ENCODE assay signal across 1 cellular context in the genomic region with DNA sequence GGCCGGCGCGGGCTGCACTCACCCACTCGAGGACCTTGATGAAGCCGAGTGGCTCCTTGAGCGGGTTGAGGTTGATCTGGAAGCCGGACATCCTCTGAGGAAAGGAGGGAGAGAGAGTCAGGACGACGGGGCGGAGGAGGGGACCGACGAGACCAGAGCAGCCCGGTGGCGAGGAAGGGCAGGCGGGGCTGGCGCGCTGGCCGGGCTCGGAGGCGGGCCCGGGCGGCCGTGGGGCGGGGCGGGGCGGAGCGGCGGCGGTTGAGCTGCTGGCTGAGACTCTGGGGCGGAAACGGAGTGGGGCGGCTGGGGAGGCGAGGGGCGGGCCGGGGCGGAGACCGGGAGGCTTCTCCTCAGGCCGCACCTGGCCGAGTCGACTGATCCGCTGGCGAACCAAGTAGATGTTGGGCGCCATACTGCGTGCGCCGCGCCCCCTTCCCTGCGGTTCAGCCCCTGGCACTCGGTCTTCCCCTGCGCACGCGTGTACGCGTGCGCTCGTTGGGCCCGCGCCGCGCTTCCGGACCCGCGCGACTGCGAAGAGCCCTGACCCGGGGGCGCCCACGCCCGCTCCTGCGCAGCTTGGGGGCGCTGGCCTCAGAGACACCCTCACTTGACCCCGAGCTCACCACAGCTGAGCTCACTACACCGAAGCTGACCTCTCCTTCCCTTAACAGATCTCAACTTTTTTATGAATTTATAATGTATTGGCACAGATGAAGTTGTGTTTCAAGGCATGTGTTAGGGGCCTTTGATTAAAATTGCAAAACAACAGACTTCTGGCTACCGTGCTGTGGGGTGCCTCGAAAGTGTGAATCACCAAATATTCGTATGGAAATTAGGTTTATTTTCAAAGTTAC.
TF ChIP-seq lines count a peak whose summit lies in the region.

SYPL1 (minus strand) TSS at position 195 of the 854 bp plus-strand sequence; CDS start at position 91, 104 bp downstream.

TF ChIP-seq in K562, 482 proteins besides CTCF, POLR2A, EP300 and RAD21 (continued from another document and continues in another):
- TF ChIP-seq NFIX (CRISPR knock-in tag; IDR thresholded peaks at IDR 0.05; ENCODE audit: low read depth) (no peak), KHSRP (IDR thresholded peaks at IDR 0.05) (no peak), ZNF134 (CRISPR knock-in tag; conservative IDR thresholded peaks at IDR 0.05) (peak; percentile 38; the same call in 1 of the 2 replicates), FOXA1 (IDR thresholded peaks at IDR 0.05; ENCODE audit: borderline replicate concordance) (no peak), HBP1 (CRISPR knock-in tag; IDR thresholded peaks at IDR 0.05) (no peak), PREB (CRISPR knock-in tag; IDR thresholded peaks at IDR 0.05) (peak; percentile 91), ARID3B (CRISPR knock-in tag; IDR thresholded peaks at IDR 0.05; ENCODE audit: borderline replicate concordance) (peak; percentile 66; the same call in 1 of the 2 replicates), HMGXB4 (CRISPR knock-in tag; IDR thresholded peaks at IDR 0.05) (0 out of 2 replicates have a peak, but pooled peaks have one; percentile 15), SNRNP70 (optimal IDR thresholded peaks at IDR 0.05; ENCODE audit: low read depth, low read length) (no peak), ZBTB1 (CRISPR knock-in tag; IDR thresholded peaks at IDR 0.05; ENCODE audit: borderline replicate concordance, low read depth) (peak; percentile 89; the same call in 1 of the 2 replicates), DIDO1 (tag; IDR thresholded peaks at IDR 0.05; ENCODE audit: low read depth) (0 out of 2 replicates have a peak, but pooled peaks have one; percentile 47), SREBF1 (IDR thresholded peaks at IDR 0.05; ENCODE audit: borderline replicate concordance, low read depth, low read length) (no peak), ZNF253 (CRISPR knock-in tag; conservative IDR thresholded peaks at IDR 0.05) (0 out of 2 replicates have a peak, but pooled peaks have one; percentile 14), HDGF (IDR thresholded peaks at IDR 0.05) (no peak), CTCFL (IDR thresholded peaks at IDR 0.05; ENCODE audit: borderline replicate concordance, insufficient read depth, low read depth, low read length, poor library complexity, severe bottlenecking) (no peak), ZBED1 (IDR thresholded peaks at IDR 0.05) (no peak; the same call in 1 of the 2 replicates)
- TF ChIP-seq, protein P1, sequence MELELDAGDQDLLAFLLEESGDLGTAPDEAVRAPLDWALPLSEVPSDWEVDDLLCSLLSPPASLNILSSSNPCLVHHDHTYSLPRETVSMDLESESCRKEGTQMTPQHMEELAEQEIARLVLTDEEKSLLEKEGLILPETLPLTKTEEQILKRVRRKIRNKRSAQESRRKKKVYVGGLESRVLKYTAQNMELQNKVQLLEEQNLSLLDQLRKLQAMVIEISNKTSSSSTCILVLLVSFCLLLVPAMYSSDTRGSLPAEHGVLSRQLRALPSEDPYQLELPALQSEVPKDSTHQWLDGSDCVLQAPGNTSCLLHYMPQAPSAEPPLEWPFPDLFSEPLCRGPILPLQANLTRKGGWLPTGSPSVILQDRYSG (tag; conservative IDR thresholded peaks at IDR 0.05; ENCODE audit: low read depth): peak; percentile 73; the same call in 1 of the 2 replicates
- TF ChIP-seq, protein P2, sequence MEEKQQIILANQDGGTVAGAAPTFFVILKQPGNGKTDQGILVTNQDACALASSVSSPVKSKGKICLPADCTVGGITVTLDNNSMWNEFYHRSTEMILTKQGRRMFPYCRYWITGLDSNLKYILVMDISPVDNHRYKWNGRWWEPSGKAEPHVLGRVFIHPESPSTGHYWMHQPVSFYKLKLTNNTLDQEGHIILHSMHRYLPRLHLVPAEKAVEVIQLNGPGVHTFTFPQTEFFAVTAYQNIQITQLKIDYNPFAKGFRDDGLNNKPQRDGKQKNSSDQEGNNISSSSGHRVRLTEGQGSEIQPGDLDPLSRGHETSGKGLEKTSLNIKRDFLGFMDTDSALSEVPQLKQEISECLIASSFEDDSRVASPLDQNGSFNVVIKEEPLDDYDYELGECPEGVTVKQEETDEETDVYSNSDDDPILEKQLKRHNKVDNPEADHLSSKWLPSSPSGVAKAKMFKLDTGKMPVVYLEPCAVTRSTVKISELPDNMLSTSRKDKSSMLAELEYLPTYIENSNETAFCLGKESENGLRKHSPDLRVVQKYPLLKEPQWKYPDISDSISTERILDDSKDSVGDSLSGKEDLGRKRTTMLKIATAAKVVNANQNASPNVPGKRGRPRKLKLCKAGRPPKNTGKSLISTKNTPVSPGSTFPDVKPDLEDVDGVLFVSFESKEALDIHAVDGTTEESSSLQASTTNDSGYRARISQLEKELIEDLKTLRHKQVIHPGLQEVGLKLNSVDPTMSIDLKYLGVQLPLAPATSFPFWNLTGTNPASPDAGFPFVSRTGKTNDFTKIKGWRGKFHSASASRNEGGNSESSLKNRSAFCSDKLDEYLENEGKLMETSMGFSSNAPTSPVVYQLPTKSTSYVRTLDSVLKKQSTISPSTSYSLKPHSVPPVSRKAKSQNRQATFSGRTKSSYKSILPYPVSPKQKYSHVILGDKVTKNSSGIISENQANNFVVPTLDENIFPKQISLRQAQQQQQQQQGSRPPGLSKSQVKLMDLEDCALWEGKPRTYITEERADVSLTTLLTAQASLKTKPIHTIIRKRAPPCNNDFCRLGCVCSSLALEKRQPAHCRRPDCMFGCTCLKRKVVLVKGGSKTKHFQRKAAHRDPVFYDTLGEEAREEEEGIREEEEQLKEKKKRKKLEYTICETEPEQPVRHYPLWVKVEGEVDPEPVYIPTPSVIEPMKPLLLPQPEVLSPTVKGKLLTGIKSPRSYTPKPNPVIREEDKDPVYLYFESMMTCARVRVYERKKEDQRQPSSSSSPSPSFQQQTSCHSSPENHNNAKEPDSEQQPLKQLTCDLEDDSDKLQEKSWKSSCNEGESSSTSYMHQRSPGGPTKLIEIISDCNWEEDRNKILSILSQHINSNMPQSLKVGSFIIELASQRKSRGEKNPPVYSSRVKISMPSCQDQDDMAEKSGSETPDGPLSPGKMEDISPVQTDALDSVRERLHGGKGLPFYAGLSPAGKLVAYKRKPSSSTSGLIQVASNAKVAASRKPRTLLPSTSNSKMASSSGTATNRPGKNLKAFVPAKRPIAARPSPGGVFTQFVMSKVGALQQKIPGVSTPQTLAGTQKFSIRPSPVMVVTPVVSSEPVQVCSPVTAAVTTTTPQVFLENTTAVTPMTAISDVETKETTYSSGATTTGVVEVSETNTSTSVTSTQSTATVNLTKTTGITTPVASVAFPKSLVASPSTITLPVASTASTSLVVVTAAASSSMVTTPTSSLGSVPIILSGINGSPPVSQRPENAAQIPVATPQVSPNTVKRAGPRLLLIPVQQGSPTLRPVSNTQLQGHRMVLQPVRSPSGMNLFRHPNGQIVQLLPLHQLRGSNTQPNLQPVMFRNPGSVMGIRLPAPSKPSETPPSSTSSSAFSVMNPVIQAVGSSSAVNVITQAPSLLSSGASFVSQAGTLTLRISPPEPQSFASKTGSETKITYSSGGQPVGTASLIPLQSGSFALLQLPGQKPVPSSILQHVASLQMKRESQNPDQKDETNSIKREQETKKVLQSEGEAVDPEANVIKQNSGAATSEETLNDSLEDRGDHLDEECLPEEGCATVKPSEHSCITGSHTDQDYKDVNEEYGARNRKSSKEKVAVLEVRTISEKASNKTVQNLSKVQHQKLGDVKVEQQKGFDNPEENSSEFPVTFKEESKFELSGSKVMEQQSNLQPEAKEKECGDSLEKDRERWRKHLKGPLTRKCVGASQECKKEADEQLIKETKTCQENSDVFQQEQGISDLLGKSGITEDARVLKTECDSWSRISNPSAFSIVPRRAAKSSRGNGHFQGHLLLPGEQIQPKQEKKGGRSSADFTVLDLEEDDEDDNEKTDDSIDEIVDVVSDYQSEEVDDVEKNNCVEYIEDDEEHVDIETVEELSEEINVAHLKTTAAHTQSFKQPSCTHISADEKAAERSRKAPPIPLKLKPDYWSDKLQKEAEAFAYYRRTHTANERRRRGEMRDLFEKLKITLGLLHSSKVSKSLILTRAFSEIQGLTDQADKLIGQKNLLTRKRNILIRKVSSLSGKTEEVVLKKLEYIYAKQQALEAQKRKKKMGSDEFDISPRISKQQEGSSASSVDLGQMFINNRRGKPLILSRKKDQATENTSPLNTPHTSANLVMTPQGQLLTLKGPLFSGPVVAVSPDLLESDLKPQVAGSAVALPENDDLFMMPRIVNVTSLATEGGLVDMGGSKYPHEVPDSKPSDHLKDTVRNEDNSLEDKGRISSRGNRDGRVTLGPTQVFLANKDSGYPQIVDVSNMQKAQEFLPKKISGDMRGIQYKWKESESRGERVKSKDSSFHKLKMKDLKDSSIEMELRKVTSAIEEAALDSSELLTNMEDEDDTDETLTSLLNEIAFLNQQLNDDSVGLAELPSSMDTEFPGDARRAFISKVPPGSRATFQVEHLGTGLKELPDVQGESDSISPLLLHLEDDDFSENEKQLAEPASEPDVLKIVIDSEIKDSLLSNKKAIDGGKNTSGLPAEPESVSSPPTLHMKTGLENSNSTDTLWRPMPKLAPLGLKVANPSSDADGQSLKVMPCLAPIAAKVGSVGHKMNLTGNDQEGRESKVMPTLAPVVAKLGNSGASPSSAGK (IDR thresholded peaks at IDR 0.05): peak; percentile 92
- TF ChIP-seq, protein P3, sequence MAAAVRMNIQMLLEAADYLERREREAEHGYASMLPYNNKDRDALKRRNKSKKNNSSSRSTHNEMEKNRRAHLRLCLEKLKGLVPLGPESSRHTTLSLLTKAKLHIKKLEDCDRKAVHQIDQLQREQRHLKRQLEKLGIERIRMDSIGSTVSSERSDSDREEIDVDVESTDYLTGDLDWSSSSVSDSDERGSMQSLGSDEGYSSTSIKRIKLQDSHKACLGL (CRISPR knock-in tag; IDR thresholded peaks at IDR 0.05; ENCODE audit: borderline replicate concordance, poor library complexity, severe bottlenecking): no peak
- TF ChIP-seq, protein P4, sequence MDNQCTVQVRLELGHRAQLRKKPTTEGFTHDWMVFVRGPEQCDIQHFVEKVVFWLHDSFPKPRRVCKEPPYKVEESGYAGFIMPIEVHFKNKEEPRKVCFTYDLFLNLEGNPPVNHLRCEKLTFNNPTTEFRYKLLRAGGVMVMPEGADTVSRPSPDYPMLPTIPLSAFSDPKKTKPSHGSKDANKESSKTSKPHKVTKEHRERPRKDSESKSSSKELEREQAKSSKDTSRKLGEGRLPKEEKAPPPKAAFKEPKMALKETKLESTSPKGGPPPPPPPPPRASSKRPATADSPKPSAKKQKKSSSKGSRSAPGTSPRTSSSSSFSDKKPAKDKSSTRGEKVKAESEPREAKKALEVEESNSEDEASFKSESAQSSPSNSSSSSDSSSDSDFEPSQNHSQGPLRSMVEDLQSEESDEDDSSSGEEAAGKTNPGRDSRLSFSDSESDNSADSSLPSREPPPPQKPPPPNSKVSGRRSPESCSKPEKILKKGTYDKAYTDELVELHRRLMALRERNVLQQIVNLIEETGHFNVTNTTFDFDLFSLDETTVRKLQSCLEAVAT (IDR thresholded peaks at IDR 0.05): no peak; a peak in 1 of 4 replicates
